In genomic region chr18:23437357-23438045, GRCh38 we compare ENCODE assay signal across 9 cellular contexts. TPM values are rescaled to one million over a fixed set of nuclear protein-coding genes. Genes with fewer than 3 reads are reported as not detected.
DNase-seq lines count a peak whose midpoint lies in the region; ATAC-seq, FAIRE-seq and TF ChIP-seq lines count a peak whose summit lies in the region.
"Had no signal": no experiment of that assay in that cellular context is flagged by ENCODE, and none has a peak within 500 bp of the region (broad histone marks: within the 10 kb centered on the region; RNA-seq: fewer than 3 reads in every experiment).

No MANE protein-coding gene starts in this region.

- peak; percentile 85 for ATAC-seq in HG03196 (IDR thresholded peaks at IDR 0.05; ENCODE audit: unreplicated experiment)
- ATAC-seq in HepG2: peak; percentile 96

- TSS peak; percentile 80 for BruUV-seq in HepG2 (replicated peaks; lab: Mats Ljungman, UMichigan)

- TF ChIP-seq RAD21 in HepG2 (CRISPR knock-in tag; IDR thresholded peaks at IDR 0.05): no peak

- CTCF ChIA-PET in HepG2 (lab: Yijun Ruan, JAX; ENCODE audit: low intra/inter-chr PET ratio, low total read pairs): no interaction called here

- peak overlapping the region; percentile 73 for H3K9ac ChIP-seq in HepG2 (ENCODE audit: insufficient read depth, low read depth, low read length)

- TF ChIP-seq CTCF in BE2C (IDR thresholded peaks at IDR 0.05; ENCODE audit: low read depth, low read length): no peak
- TF ChIP-seq CTCF in HepG2 (CRISPR knock-in tag; IDR thresholded peaks at IDR 0.05): no peak

- no peaks in the 10 kb centered on the region for H3K27me3 ChIP-seq in BE2C
- no peaks in the 10 kb centered on the region; a peak in 1 of 5 replicates for H3K27me3 ChIP-seq in HepG2 (ENCODE audit: control insufficient read depth in 1 of 2, insufficient read depth in 2 of 2, low read length in 2 of 2)

- TF ChIP-seq EP300 in HepG2 (IDR thresholded peaks at IDR 0.05; ENCODE audit: low read depth in 2 of 2, low read length in 2 of 2) (no peak), HepG2 (CRISPR knock-in tag; IDR thresholded peaks at IDR 0.05; ENCODE audit: borderline replicate concordance) (no peak)

- H3K36me3 ChIP-seq in BE2C: no peaks in the 10 kb centered on the region
- no peaks in the 10 kb centered on the region for H3K36me3 ChIP-seq in HepG2 (replicated peaks in 1 of 2; ENCODE audit: control insufficient read depth in 1 of 2, insufficient read depth in 2 of 2, low read length in 2 of 2)

- no peaks in the 10 kb centered on the region for H3K4me1 ChIP-seq in BE2C
- H3K4me1 ChIP-seq in HepG2 (ENCODE audit: insufficient read depth, low read length): peaks cover 17% of the 10 kb centered on the region

- peak overlapping the region; percentile 36 for H3K27ac ChIP-seq in HepG2 (ENCODE audit: extremely low read length, insufficient read depth, low read length)

- POLR2A ChIA-PET in HepG2 (lab: Yijun Ruan, JAX): interaction anchor here (0.7 to 2.4 kb wide), 3 partner anchors 16 to 338 kb away, joined by 3 to 15 read pairs (median 4); partner anchors contain the start of gene RIOK3

- peak overlapping the region; percentile 92 for H2AFZ ChIP-seq in HepG2 (ENCODE audit: low read length)

- in situ Hi-C loops in GM18951 (cut with MboI; ENCODE audit: low sequenced_read_pairs, unreplicated experiment) (no loop called here), HepG2 (cut with HindIII; ENCODE audit: extremely low pct_ligation_motif_present, low pct_unique_long_range_greater_than_20kb) (no loop called here)

- intact Hi-C loops in HepG2 (cut with micrococcal nuclease; ENCODE audit: unreplicated experiment): loop anchor here (2.0 kb wide), 1 partner anchor 15 kb away; the partner anchor contains the start of gene RIOK3

- H3K9me3 ChIP-seq in BE2C (no peaks in the 10 kb centered on the region), HepG2 (ENCODE audit: low read length) (no peaks in the 10 kb centered on the region)

- H4K20me1 ChIP-seq in HepG2 (ENCODE audit: insufficient read depth, low read length): no peaks in the 10 kb centered on the region

- no peaks in the 10 kb centered on the region for H3K79me2 ChIP-seq in HepG2 (ENCODE audit: insufficient read depth, low read length)

- DNase-seq in BE2C (peak; percentile 77), NCI-H510A treated with DMSO at 0.1 percent for 48 hours (lab: John Stamatoyannopoulos, UW) (peak; percentile 31), dermis blood vessel endothelial cell (peak; percentile 75), HepG2 (ENCODE audit: low spot score) (peak; percentile 39)
- peak; percentile 69 to 74 for DNase-seq in activated CD4-positive, alpha-beta T cell treated with anti-CD3 and anti-CD28 coated beads, Interleukin-2, amount 50 U/mL, for 4 hours
- DNase-seq in stimulated activated CD4-positive, alpha-beta T cell treated with anti-CD3 and anti-CD28 coated beads, Interleukin-2, amount 100 ng/mL, for 48 hours: peak; percentile 75 to 76

- 2% methylated on average over 18 of the region's 42 CpGs for WGBS in HepG2 (ENCODE audit: low lambda C conversion rate)

- peak overlapping the region; percentile 76 for H3K4me3 ChIP-seq in BE2C (ENCODE audit: low read depth, low read length)
- H3K4me3 ChIP-seq in HepG2 (replicated peaks in 1 of 3; ENCODE audit: insufficient read depth in 1 of 3, low read depth in 2 of 3, low read length in 3 of 3): peak overlapping the region; percentile 66 to 88 (median 75)

- no peak for FAIRE-seq in HepG2 (lab: Jason Lieb, UNC)
- FAIRE-seq: TTC549 had no signal

- TF ChIP-seq POLR2A in GM18951 (IDR thresholded peaks at IDR 0.05; ENCODE audit: extremely low read depth, insufficient read depth, insufficient read length) (peak; percentile 66), HepG2 (IDR thresholded peaks at IDR 0.05; ENCODE audit: insufficient read depth in 1 of 2, low read depth in 2 of 2, low read length in 2 of 2) (peak; percentile 26 to 81; a peak in 3 of 4 replicates)

- H3K4me2 ChIP-seq in HepG2 (ENCODE audit: low read depth, low read length): peak overlapping the region; percentile 86

TF ChIP-seq in HepG2, 621 proteins besides CTCF, POLR2A, EP300 and RAD21 (continues in another document):
- peak; percentile 27; the same call in 1 of the 2 replicates for TF ChIP-seq ZNF839 (CRISPR knock-in tag; IDR thresholded peaks at IDR 0.05; ENCODE audit: borderline replicate concordance)
- TF ChIP-seq TEAD2 (CRISPR knock-in tag; IDR thresholded peaks at IDR 0.05): no peak
- TF ChIP-seq ZNF670 (CRISPR knock-in tag; IDR thresholded peaks at IDR 0.05; ENCODE audit: borderline replicate concordance): 0 out of 2 replicates have a peak, but pooled peaks have one; percentile 34
- TF ChIP-seq THAP9 (CRISPR knock-in tag; IDR thresholded peaks at IDR 0.05; ENCODE audit: borderline replicate concordance): peak; percentile 18; the same call in 1 of the 2 replicates
- TF ChIP-seq ZNF235 (CRISPR knock-in tag; IDR thresholded peaks at IDR 0.05; ENCODE audit: borderline replicate concordance): 0 out of 2 replicates have a peak, but pooled peaks have one; percentile 71
- peak; percentile 25; the same call in 1 of the 2 replicates for TF ChIP-seq RNF219 (CRISPR knock-in tag; IDR thresholded peaks at IDR 0.05)
- peak; percentile 68; the same call in 1 of the 2 replicates for TF ChIP-seq KMT2A (CRISPR knock-in tag; IDR thresholded peaks at IDR 0.05)
- TF ChIP-seq RNF2 (conservative IDR thresholded peaks at IDR 0.05; ENCODE audit: low read depth): peak; percentile 87
- TF ChIP-seq GLI4 (CRISPR knock-in tag; IDR thresholded peaks at IDR 0.05; ENCODE audit: borderline replicate concordance): 0 out of 2 replicates have a peak, but pooled peaks have one; percentile 72
- 0 out of 2 replicates have a peak, but pooled peaks have one; percentile 72 for TF ChIP-seq ZNF224 (CRISPR knock-in tag; IDR thresholded peaks at IDR 0.05)

RNA-seq across cellular contexts. Expression of gene RIOK3, which starts 15.6 kb away (rescaled TPM):
- polyA plus RNA-seq in BE2C (2012; ENCODE audit: insufficient read depth, insufficient read length, low read depth): 30.3 TPM
- 51.4 and 68.1 TPM in 2 replicates for total RNA-seq in dermis blood vessel endothelial cell
- total RNA-seq in HepG2 (2016; rRNA removed; fragmentation: Illumina TruSeq; extraction: Trizol): 36.0 and 39.6 TPM in 2 replicates
- 6.9 and 9.8 TPM in 2 replicates for total RNA-seq in HepG2 (2016; cell fraction: cytosol; rRNA removed; fragmentation: Illumina TruSeq; extraction: Trizol; ENCODE audit: low read depth)
- 32.9 and 46.7 TPM in 2 replicates for total RNA-seq in HepG2 (2016; cell fraction: insoluble cytoplasmic fraction; rRNA removed; fragmentation: Illumina TruSeq; extraction: Trizol)
- 21.9 and 25.6 TPM in 2 replicates for total RNA-seq in HepG2 (2016; cell fraction: membrane; rRNA removed; fragmentation: Illumina TruSeq; extraction: Trizol)
- total RNA-seq in HepG2 (2016; cell fraction: nucleus; rRNA removed; fragmentation: Illumina TruSeq; extraction: Trizol): 19.5 and 24.2 TPM in 2 replicates
- 23.6 and 26.7 TPM in 2 replicates for polyA plus RNA-seq in HepG2 (2011; rRNA removed)
- 15.6 and 17.2 TPM in 2 replicates for polyA plus RNA-seq in HepG2 (2011; cell fraction: cytosol; rRNA removed)
- 26.4 and 26.9 TPM in 2 replicates for polyA plus RNA-seq in HepG2 (2011; cell fraction: nucleus; rRNA removed)
- polyA plus RNA-seq in HepG2 (2012): 41.9 and 63.6 TPM in 2 replicates
- 5.8 and 6.0 TPM in 2 replicates for polyA plus RNA-seq in HepG2 (2016; cell fraction: cytosol; fragmentation: Illumina TruSeq; extraction: Trizol; ENCODE audit: low read depth)
- polyA plus RNA-seq in HepG2 (2016; cell fraction: insoluble cytoplasmic fraction; fragmentation: Illumina TruSeq; extraction: Trizol; ENCODE audit: low read depth): 25.1 and 25.8 TPM in 2 replicates
- 11.3 and 11.7 TPM in 2 replicates for polyA plus RNA-seq in HepG2 (2016; cell fraction: membrane; fragmentation: Illumina TruSeq; extraction: Trizol; ENCODE audit: low read depth)
- 29.2 and 33.3 TPM in 2 replicates for polyA plus RNA-seq in HepG2 (2016; cell fraction: nucleus; fragmentation: Illumina TruSeq; extraction: Trizol; ENCODE audit: insufficient read depth, low read depth)
- 14.2 and 29.8 TPM in 2 replicates for polyA minus RNA-seq in HepG2 (2011; rRNA and poly(A)+ RNA removed; ENCODE audit: low replicate concordance)
- 44.8 and 47.5 TPM in 2 replicates for polyA minus RNA-seq in HepG2 (2011; cell fraction: cytosol; rRNA and poly(A)+ RNA removed)
- 35.3 and 56.2 TPM in 2 replicates for polyA minus RNA-seq in HepG2 (2011; cell fraction: nucleus; rRNA and poly(A)+ RNA removed)

Comparison
In these comparisons a context has a peak if more than half of its experiments do, and no peak if none do; other contexts are left out.
1. Peak in every context shown above with its lines: DNase-seq, ATAC-seq, H3K4me3 ChIP-seq and H3K27ac ChIP-seq.